Comparison of ENCODE assay signal across 21 cellular contexts in the genomic region with DNA sequence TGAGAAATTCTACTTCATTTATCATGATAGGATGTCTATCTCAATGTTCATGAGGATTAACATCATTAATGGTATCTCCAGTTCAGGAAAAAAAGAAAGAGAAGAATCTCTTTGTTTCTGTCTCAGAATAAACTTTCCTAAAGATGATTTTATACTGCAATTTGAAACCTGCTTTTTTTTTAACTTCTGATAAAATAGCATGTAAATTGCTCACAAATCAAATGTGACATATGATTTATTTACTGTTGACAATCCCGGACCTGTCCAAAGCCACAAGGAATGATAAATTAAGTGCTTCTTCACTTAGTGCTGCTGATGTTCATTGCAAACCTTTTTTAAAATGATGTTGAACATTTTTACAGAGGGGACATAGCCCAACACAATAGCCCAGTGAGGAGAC.
A peak's percentile ranks its signal among the peaks of the same experiment; 100 is the strongest.
DNase-seq lines count a peak whose midpoint lies in the region; ATAC-seq and TF ChIP-seq lines count a peak whose summit lies in the region.
"Had no signal": no experiment of that assay in that cellular context is flagged by ENCODE, and none has a peak within 500 bp of the region (broad histone marks: within the 10 kb centered on the region; RNA-seq: fewer than 3 reads in every experiment).

No MANE protein-coding gene starts in this region.

- no peak for TF ChIP-seq EP300 in SK-N-SH (IDR thresholded peaks at IDR 0.05; ENCODE audit: borderline replicate concordance in 1 of 2, low read depth in 1 of 2, low read length in 1 of 2)

- H3K27me3 ChIP-seq in SK-N-SH (ENCODE audit: insufficient read depth) (no peaks in the 10 kb centered on the region), neural progenitor cell (no peaks in the 10 kb centered on the region)
- no peaks in the 10 kb centered on the region for H3K27me3 ChIP-seq in naive thymus-derived CD4-positive, alpha-beta T cell (ENCODE audit: control insufficient read depth in 2 of 2, insufficient read depth in 2 of 2, low read length in 2 of 2)
- H3K27me3 ChIP-seq: BLaER1 treated with 17β-estradiol and CSF1 and Interleukin-3, amounts not matched to agents 10 nM and 100 nM had no signal

- TF ChIP-seq CTCF in SK-N-SH (IDR thresholded peaks at IDR 0.05) (no peak), neural progenitor cell (IDR thresholded peaks at IDR 0.05) (no peak)

- peaks cover 54% of the 10 kb centered on the region for H3K4me1 Mint-ChIP-seq in neural progenitor cell
- no peaks in the 10 kb centered on the region for H3K4me1 Mint-ChIP-seq in activated naive CD8-positive, alpha-beta T cell treated with anti-CD3 and anti-CD28 coated beads for 36 hours
- H3K4me1 Mint-ChIP-seq in naive thymus-derived CD4-positive, alpha-beta T cell, result no peaks in the 10 kb centered on the region
- H3K4me1 Mint-ChIP-seq: B cell had no signal

- H4K20me1 ChIP-seq in SK-N-SH (ENCODE audit: insufficient read depth) (no peaks in the 10 kb centered on the region), neural progenitor cell (ENCODE audit: low read depth) (no peaks in the 10 kb centered on the region)
- H4K20me1 ChIP-seq: BLaER1 treated with 17β-estradiol and CSF1 and Interleukin-3, amounts not matched to agents 10 nM and 100 nM had no signal

- no peaks in the 10 kb centered on the region for H3K4me1 ChIP-seq in SK-N-SH (ENCODE audit: control insufficient read depth in 1 of 2, insufficient read depth in 2 of 2, low read depth in 1 of 2, low read length in 1 of 2)
- peaks cover 47% of the 10 kb centered on the region for H3K4me1 ChIP-seq in neural progenitor cell
- no peaks in the 10 kb centered on the region for H3K4me1 ChIP-seq in naive thymus-derived CD4-positive, alpha-beta T cell (ENCODE audit: control insufficient read depth in 2 of 2, insufficient read depth in 2 of 2, low read length in 2 of 2)
- H3K4me1 ChIP-seq: A549; BLaER1 treated with 17β-estradiol and CSF1 and Interleukin-3, amounts not matched to agents 10 nM and 100 nM; Caco-2 had no signal

- H3K36me3 ChIP-seq in SK-N-SH (replicated peaks in 1 of 2; ENCODE audit: control insufficient read depth in 1 of 2, insufficient read depth in 2 of 2, low read length in 1 of 2) (no peaks in the 10 kb centered on the region), neural progenitor cell (no peaks in the 10 kb centered on the region)
- no peaks in the 10 kb centered on the region for H3K36me3 ChIP-seq in naive thymus-derived CD4-positive, alpha-beta T cell (ENCODE audit: control insufficient read depth in 2 of 3, insufficient read depth in 3 of 3, low read length in 3 of 3)

- H3F3A ChIP-seq in SK-N-SH (replicated peaks; ENCODE audit: insufficient read depth) (no peaks in the 10 kb centered on the region), neural progenitor cell (ENCODE audit: low read depth) (peaks cover 42% of the 10 kb centered on the region)

- POLR2A ChIA-PET in SK-N-SH (lab: Yijun Ruan, JAX), result no interaction called here
- POLR2A ChIA-PET in HEK293T (lab: Yijun Ruan, JAX), result interaction anchor here (1.9 kb wide), 1 partner anchor 180 kb away, joined by 7 read pairs; no protein-coding TSS in a partner anchor
- POLR2A ChIA-PET in naive thymus-derived CD4-positive, alpha-beta T cell (lab: Charles Lee), result no interaction called here

- no peak overlapping the region for H3K4me2 ChIP-seq in SK-N-SH
- peak overlapping the region; percentile 68 for H3K4me2 ChIP-seq in neural progenitor cell
- H3K4me2 ChIP-seq: A549; BLaER1 treated with 17β-estradiol and CSF1 and Interleukin-3, amounts not matched to agents 10 nM and 100 nM had no signal

- H3K27ac ChIP-seq in SK-N-SH (ENCODE audit: low read depth in 2 of 2, low read length in 1 of 2) (no peak overlapping the region), neural progenitor cell (peak overlapping the region; percentile 91)
- no peak overlapping the region for H3K27ac ChIP-seq in naive thymus-derived CD4-positive, alpha-beta T cell (ENCODE audit: low read depth, low read length)
- H3K27ac ChIP-seq: 22Rv1; A549; BLaER1 treated with 17β-estradiol and CSF1 and Interleukin-3, amounts not matched to agents 10 nM and 100 nM; C4-2B had no signal

- no peaks in the 10 kb centered on the region for H3K79me2 ChIP-seq in SK-N-SH (ENCODE audit: insufficient read depth)
- H3K79me2 ChIP-seq in neural progenitor cell (ENCODE audit: low read depth), result no peaks in the 10 kb centered on the region

- TF ChIP-seq RAD21 in SK-N-SH (IDR thresholded peaks at IDR 0.05; ENCODE audit: low read length), result no peak

- no peak overlapping the region for H3K9ac ChIP-seq in SK-N-SH
- no peak overlapping the region for H3K9ac ChIP-seq in neural progenitor cell
- H3K9ac ChIP-seq: BLaER1 treated with 17β-estradiol and CSF1 and Interleukin-3, amounts not matched to agents 10 nM and 100 nM had no signal

- intact Hi-C loops in naive thymus-derived CD4-positive, alpha-beta T cell (cut with micrococcal nuclease), result no loop called here

- no peak for DNase-seq in SK-N-SH
- no peak for DNase-seq in HEK293T (ENCODE audit: extremely low spot score)
- DNase-seq in neural progenitor cell (ENCODE audit: low spot score), result no peak
- DNase-seq in activated naive CD8-positive, alpha-beta T cell treated with anti-CD3 and anti-CD28 coated beads for 36 hours, result no peak
- no peak for DNase-seq in naive thymus-derived CD4-positive, alpha-beta T cell
- DNase-seq in superior temporal gyrus (ENCODE audit: extremely low spot score), result no peak
- DNase-seq: AML-193; Caco-2; Calu3; CD4-positive, alpha-beta T cell; CD8-positive, alpha-beta T cell; DMS79 treated with DMSO at 0.1 percent for 48 hours; EL; GDM1 had no signal

- H3K9me3 ChIP-seq in SK-N-SH (no peaks in the 10 kb centered on the region), neural progenitor cell (ENCODE audit: low read depth) (peaks cover 7% of the 10 kb centered on the region)
- peaks cover 0 to 7% (median 0%) of the 10 kb centered on the region in 3 experiments for H3K9me3 ChIP-seq in naive thymus-derived CD4-positive, alpha-beta T cell (ENCODE audit: control insufficient read depth in 2 of 3, low read length in 3 of 3)
- H3K9me3 ChIP-seq: A549, Caco-2 had no signal

- H3K36me3 Mint-ChIP-seq in neural progenitor cell, result no peaks in the 10 kb centered on the region
- peaks cover 2% of the 10 kb centered on the region for H3K36me3 Mint-ChIP-seq in activated naive CD8-positive, alpha-beta T cell treated with anti-CD3 and anti-CD28 coated beads for 36 hours
- no peaks in the 10 kb centered on the region for H3K36me3 Mint-ChIP-seq in naive thymus-derived CD4-positive, alpha-beta T cell
- H3K36me3 Mint-ChIP-seq: CD8-positive, alpha-beta T cell had no signal

- WGBS in SK-N-SH (ENCODE audit: low lambda C conversion rate), result 23% methylated on average over 1 of the region's 1 CpG

- H3K4me3 ChIP-seq in SK-N-SH (ENCODE audit: low read depth in 2 of 2, low read length in 1 of 2) (no peak overlapping the region), neural progenitor cell (no peak overlapping the region)
- no peak overlapping the region for H3K4me3 ChIP-seq in naive thymus-derived CD4-positive, alpha-beta T cell (ENCODE audit: low read length)
- H3K4me3 ChIP-seq: A549; BLaER1 treated with 17β-estradiol and CSF1 and Interleukin-3, amounts not matched to agents 10 nM and 100 nM; GM12878 had no signal

- H3K9me3 Mint-ChIP-seq in neural progenitor cell, result peaks cover 21% of the 10 kb centered on the region
- no peaks in the 10 kb centered on the region for H3K9me3 Mint-ChIP-seq in activated naive CD8-positive, alpha-beta T cell treated with anti-CD3 and anti-CD28 coated beads for 36 hours
- peaks cover 0 to 25% (median 3%) of the 10 kb centered on the region in 11 donors for H3K9me3 Mint-ChIP-seq in naive thymus-derived CD4-positive, alpha-beta T cell
- H3K9me3 Mint-ChIP-seq: CD4-positive, alpha-beta T cell had no signal

- ATAC-seq in SK-N-SH treated with all-trans-retinoic acid at 6 μM for 48 hours, result no peak
- ATAC-seq in naive thymus-derived CD4-positive, alpha-beta T cell, result no peak
- ATAC-seq: A549; CD8-positive, alpha-beta T cell; GM12878 had no signal

- no peak overlapping the region for H3K4me3 Mint-ChIP-seq in neural progenitor cell
- no peak overlapping the region for H3K4me3 Mint-ChIP-seq in activated naive CD8-positive, alpha-beta T cell treated with anti-CD3 and anti-CD28 coated beads for 36 hours
- no peak overlapping the region for H3K4me3 Mint-ChIP-seq in naive thymus-derived CD4-positive, alpha-beta T cell
- H3K4me3 Mint-ChIP-seq: B cell; CD4-positive, alpha-beta T cell; CD8-positive, alpha-beta T cell had no signal

- H2AFZ ChIP-seq in SK-N-SH (ENCODE audit: low read depth), result no peak overlapping the region
- no peak overlapping the region for H2AFZ ChIP-seq in neural progenitor cell (replicated peaks)

- H3K9me2 ChIP-seq in SK-N-SH, result no peaks in the 10 kb centered on the region

- H3K27ac Mint-ChIP-seq in neural progenitor cell, result peak overlapping the region; percentile 82
- no peak overlapping the region for H3K27ac Mint-ChIP-seq in activated naive CD8-positive, alpha-beta T cell treated with anti-CD3 and anti-CD28 coated beads for 36 hours
- H3K27ac Mint-ChIP-seq in naive thymus-derived CD4-positive, alpha-beta T cell, result no peak overlapping the region
- H3K27ac Mint-ChIP-seq: B cell; CD4-positive, alpha-beta T cell; CD8-positive, alpha-beta T cell had no signal

- peaks cover 2% of the 10 kb centered on the region for H3K27me3 Mint-ChIP-seq in neural progenitor cell (ENCODE audit: insufficient read depth, low read depth)
- H3K27me3 Mint-ChIP-seq in activated naive CD8-positive, alpha-beta T cell treated with anti-CD3 and anti-CD28 coated beads for 36 hours, result no peaks in the 10 kb centered on the region
- peaks cover 0 to 7% (median 0%) of the 10 kb centered on the region in 5 donors for H3K27me3 Mint-ChIP-seq in naive thymus-derived CD4-positive, alpha-beta T cell
- H3K27me3 Mint-ChIP-seq: CD4-positive, alpha-beta T cell had no signal

- CTCF ChIA-PET in SK-N-SH (lab: Yijun Ruan, JAX), result interaction anchor here (1.9 kb wide), 1 partner anchor 9 kb away, joined by 5 read pairs; no protein-coding TSS in a partner anchor
- CTCF ChIA-PET in HEK293T (lab: Yijun Ruan, JAX), result interaction anchor here (0.7 kb wide), 1 partner anchor 96 kb away, joined by 3 read pairs; no protein-coding TSS in a partner anchor
- CTCF ChIA-PET in naive thymus-derived CD4-positive, alpha-beta T cell (lab: Charles Lee), result no interaction called here

TF ChIP-seq in SK-N-SH treated with all-trans-retinoic acid at 6 μM for 48 hours, 23 proteins besides CTCF, POLR2A, EP300 and RAD21 (continues in another document):
- no peak for TF ChIP-seq BACH2 (CRISPR knock-in tag; IDR thresholded peaks at IDR 0.05; ENCODE audit: borderline replicate concordance)
- TF ChIP-seq ISL1 (CRISPR knock-in tag; IDR thresholded peaks at IDR 0.05), result peak; percentile 46; the same call in 1 of the 2 replicates
- no peak for TF ChIP-seq TOX (CRISPR knock-in tag; IDR thresholded peaks at IDR 0.05; ENCODE audit: borderline replicate concordance)

TF ChIP-seq in HEK293T, 16 proteins besides CTCF, POLR2A, EP300 and RAD21 (continues in another document):
- no peak for TF ChIP-seq FOXA1 (IDR thresholded peaks at IDR 0.05)
- TF ChIP-seq FOXM1 (IDR thresholded peaks at IDR 0.05; ENCODE audit: borderline replicate concordance), result no peak
- no peak for TF ChIP-seq FOXK2 (IDR thresholded peaks at IDR 0.05)
